In the genomic region with DNA sequence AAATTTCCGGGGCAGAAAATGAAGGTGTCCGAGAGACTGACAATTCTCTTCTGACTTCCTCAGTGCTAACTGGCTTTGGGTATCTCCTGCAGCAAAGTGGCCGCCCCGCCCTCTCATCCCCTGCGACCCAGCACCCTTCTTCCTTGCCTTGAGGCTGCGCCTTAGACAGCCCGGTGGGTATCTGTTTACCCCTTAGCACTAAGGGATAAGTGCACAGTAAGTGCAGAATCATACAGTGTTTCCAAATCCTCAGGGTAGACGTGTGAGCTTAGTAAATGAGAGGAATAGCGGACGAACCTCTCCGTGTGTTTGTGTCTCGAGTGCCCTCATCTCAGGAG, we compare ENCODE assay signal across 8 cellular contexts. TPM values are rescaled to one million over a fixed set of nuclear protein-coding genes. Genes with fewer than 3 reads are reported as not detected.
DNase-seq lines count a peak whose midpoint lies in the region; ATAC-seq lines count a peak whose summit lies in the region.

No MANE protein-coding gene starts in this region.

- H3K4me3 Mint-ChIP-seq in stimulated activated naive CD8-positive, alpha-beta T cell treated with anti-CD3 and anti-CD28 coated beads, Interleukin-15, amount 100 ng/mL, for 72 hours = peak overlapping the region; percentile 93 to 98

- H3K36me3 ChIP-seq in iPS-20b (ENCODE audit: insufficient read depth, low read depth, low read length) = no peaks in the 10 kb centered on the region

- H3K27me3 ChIP-seq in iPS-20b (ENCODE audit: insufficient read depth, low read length) = no peaks in the 10 kb centered on the region

- peak overlapping the region; percentile 91; the same call in 1 of the 2 replicates for H3K9ac ChIP-seq in iPS-20b (ENCODE audit: low read depth, low read length)

- H3K27ac Mint-ChIP-seq in activated naive CD4-positive, alpha-beta T cell treated with anti-CD3 and anti-CD28 coated beads, Interleukin-2, amount 50 U/mL, for 72 hours = peak overlapping the region; percentile 81 to 98
- H3K27ac Mint-ChIP-seq in stimulated activated naive CD8-positive, alpha-beta T cell treated with anti-CD3 and anti-CD28 coated beads, Interleukin-15, amount 100 ng/mL, for 72 hours = peak overlapping the region; percentile 94 to 97

- peaks cover 33 to 40% of the 10 kb centered on the region in 2 donors for H3K36me3 Mint-ChIP-seq in activated naive CD4-positive, alpha-beta T cell treated with anti-CD3 and anti-CD28 coated beads, Interleukin-2, amount 50 U/mL, for 72 hours

- ATAC-seq in GM18508 (IDR thresholded peaks at IDR 0.05; ENCODE audit: insufficient read depth, unreplicated experiment) (peak; percentile 42), HG02884 (IDR thresholded peaks at IDR 0.05; ENCODE audit: unreplicated experiment) (peak; percentile 45)
- peak; percentile 63 to 74 for ATAC-seq in activated naive CD4-positive, alpha-beta T cell treated with anti-CD3 and anti-CD28 coated beads, Interleukin-2, amount 50 U/mL, for 72 hours
- peak; percentile 76 for ATAC-seq in stimulated activated naive CD8-positive, alpha-beta T cell treated with anti-CD3 and anti-CD28 coated beads, Interleukin-15, amount 100 ng/mL, for 72 hours

- H3K9me3 Mint-ChIP-seq in activated naive CD4-positive, alpha-beta T cell treated with anti-CD3 and anti-CD28 coated beads, Interleukin-2, amount 50 U/mL, for 72 hours = peaks cover 0 to 4% of the 10 kb centered on the region in 2 donors
- H3K9me3 Mint-ChIP-seq in stimulated activated naive CD8-positive, alpha-beta T cell treated with anti-CD3 and anti-CD28 coated beads, Interleukin-15, amount 100 ng/mL, for 72 hours = no peaks in the 10 kb centered on the region

- H3K4me1 Mint-ChIP-seq in stimulated activated naive CD8-positive, alpha-beta T cell treated with anti-CD3 and anti-CD28 coated beads, Interleukin-15, amount 100 ng/mL, for 72 hours = peaks cover 42% of the 10 kb centered on the region

- H3K9me3 ChIP-seq in iPS-20b (ENCODE audit: insufficient read depth, low read depth, low read length) = no peaks in the 10 kb centered on the region

- peaks cover 12% of the 10 kb centered on the region for H3K4me1 ChIP-seq in iPS-20b (ENCODE audit: insufficient read depth, low read length)

- peak overlapping the region; percentile 43 for H3K27ac ChIP-seq in iPS-20b (ENCODE audit: low read length)

- peak overlapping the region; percentile 98 for H3K4me3 ChIP-seq in iPS-20b (ENCODE audit: low read length)

- no peak for DNase-seq in activated naive CD4-positive, alpha-beta T cell treated with anti-CD3 and anti-CD28 coated beads, Interleukin-2, amount 50 U/mL, for 72 hours (ENCODE audit: low spot score in 2 of 2)
- no peak for DNase-seq in stimulated activated naive CD8-positive, alpha-beta T cell treated with anti-CD3 and anti-CD28 coated beads, Interleukin-15, amount 100 ng/mL, for 72 hours
- DNase-seq in NCI-H2081 (lab: John Stamatoyannopoulos, UW) = no peak
- no peak for DNase-seq in activated CD4-positive, alpha-beta T cell treated with anti-CD3 and anti-CD28 coated beads, Interleukin-2, amount 50 U/mL, for 4 hours
- no peak for DNase-seq in DMS53 treated with DMSO at 0.1 percent for 48 hours (lab: John Stamatoyannopoulos, UW; ENCODE audit: unreplicated experiment)

- H3K27me3 Mint-ChIP-seq in stimulated activated naive CD8-positive, alpha-beta T cell treated with anti-CD3 and anti-CD28 coated beads, Interleukin-15, amount 100 ng/mL, for 72 hours = no peaks in the 10 kb centered on the region

RNA-seq across cellular contexts. Expression of a gene that starts 0.4 kb away (rescaled TPM):
- 10 to 100 TPM; 56.3 to 68.5 TPM for total RNA-seq in activated naive CD4-positive, alpha-beta T cell treated with anti-CD3 and anti-CD28 coated beads, Interleukin-2, amount 50 U/mL, for 72 hours
